In genomic region chr6:155050311-155050710, GRCh38 we compare ENCODE assay signal across 9 cellular contexts. TPM values are rescaled to one million over a fixed set of nuclear protein-coding genes. Genes with fewer than 3 reads are reported as not detected.
DNase-seq lines count a peak whose midpoint lies in the region; ATAC-seq and FAIRE-seq lines count a peak whose summit lies in the region.
"Had no signal": no experiment of that assay in that cellular context is flagged by ENCODE, and none has a peak within 500 bp of the region (broad histone marks: within the 10 kb centered on the region; RNA-seq: fewer than 3 reads in every experiment).

No MANE protein-coding gene starts in this region.

- FAIRE-seq in urothelium cell line (lab: Jason Lieb, UNC) = no peak

- ATAC-seq in HG03457 (IDR thresholded peaks at IDR 0.05; ENCODE audit: unreplicated experiment) = peak; percentile 86

- peak overlapping the region; percentile 88 for H3K27ac Mint-ChIP-seq in activated naive CD8-positive, alpha-beta T cell treated with anti-CD3 and anti-CD28 coated beads for 36 hours
- H3K27ac Mint-ChIP-seq: B cell had no signal

- H3K27me3 Mint-ChIP-seq in activated naive CD8-positive, alpha-beta T cell treated with anti-CD3 and anti-CD28 coated beads for 36 hours = peaks cover 14% of the 10 kb centered on the region

- peak; percentile 32 for DNase-seq in stimulated activated naive CD4-positive, alpha-beta T cell treated with Interleukin-2 at 50 U/mL for 16 hours (lab: John Stamatoyannopoulos, UW)
- no peak for DNase-seq in stimulated activated naive CD4-positive, alpha-beta T cell (lab: John Stamatoyannopoulos, UW)
- DNase-seq in activated naive CD8-positive, alpha-beta T cell treated with anti-CD3 and anti-CD28 coated beads for 36 hours = peak; percentile 53
- peak; percentile 71 for DNase-seq in urothelium cell line (ENCODE audit: low spot score)
- DNase-seq in NCI-H748 treated with DMSO at 0.1 percent for 48 hours (lab: John Stamatoyannopoulos, UW) = no peak
- no peak for DNase-seq in NCI-H2171 (lab: John Stamatoyannopoulos, UW)
- DNase-seq in iPS-NIHi7 (ENCODE audit: extremely low spot score) = no peak

- H3K9me3 Mint-ChIP-seq in activated naive CD8-positive, alpha-beta T cell treated with anti-CD3 and anti-CD28 coated beads for 36 hours = peaks cover 9% of the 10 kb centered on the region

- no peak overlapping the region for H3K4me3 Mint-ChIP-seq in activated naive CD8-positive, alpha-beta T cell treated with anti-CD3 and anti-CD28 coated beads for 36 hours
- H3K4me3 Mint-ChIP-seq: B cell had no signal

- H3K36me3 Mint-ChIP-seq in activated naive CD8-positive, alpha-beta T cell treated with anti-CD3 and anti-CD28 coated beads for 36 hours = peaks cover 6% of the 10 kb centered on the region

- peaks cover 20% of the 10 kb centered on the region for H3K4me1 Mint-ChIP-seq in activated naive CD8-positive, alpha-beta T cell treated with anti-CD3 and anti-CD28 coated beads for 36 hours
- H3K4me1 Mint-ChIP-seq: B cell had no signal

RNA-seq across cellular contexts. Expression of gene TIAM2, which starts 55.2 kb away (rescaled TPM):
- 1 to 10 TPM; 2.5 to 3.8 TPM for total RNA-seq in activated naive CD8-positive, alpha-beta T cell treated with anti-CD3 and anti-CD28 coated beads for 36 hours

Comparison
In these comparisons a context has a peak if more than half of its experiments do, and no peak if none do; other contexts are left out.
1. DNase-seq: peak in stimulated activated naive CD4-positive, alpha-beta T cell treated with Interleukin-2 at 50 U/mL for 16 hours (single experiment), activated naive CD8-positive, alpha-beta T cell treated with anti-CD3 and anti-CD28 coated beads for 36 hours (single experiment) and urothelium cell line (single experiment); none in stimulated activated naive CD4-positive, alpha-beta T cell (0 of 6), NCI-H748 treated with DMSO at 0.1 percent for 48 hours (single experiment), NCI-H2171 (single experiment) and iPS-NIHi7 (single experiment).